In genomic region chrX:48476919-48477318, GRCh38 we compare ENCODE assay signal across 1 cellular context.
TF ChIP-seq lines count a peak whose summit lies in the region.

No MANE protein-coding gene starts in this region.

TF ChIP-seq in HCT116, 20 proteins besides CTCF, POLR2A, EP300 and RAD21 (continued from another document):
- no peak for TF ChIP-seq ZFX (IDR thresholded peaks at IDR 0.05)
- TF ChIP-seq POLR2AphosphoS5 (IDR thresholded peaks at IDR 0.05; ENCODE audit: low read depth, low read length), result no peak
- no peak for TF ChIP-seq CBX3 (IDR thresholded peaks at IDR 0.05; ENCODE audit: low read depth)
- TF ChIP-seq ZNF274 (IDR thresholded peaks at IDR 0.05; ENCODE audit: low read depth, low read length), result no peak
- TF ChIP-seq REST (IDR thresholded peaks at IDR 0.05; ENCODE audit: low read depth), result no peak
- no peak for TF ChIP-seq YY1 (IDR thresholded peaks at IDR 0.05; ENCODE audit: extremely low read depth, insufficient replicate concordance, low read depth, low read length)
